12 cellular contexts compared by ENCODE assay signal in genomic region chr4:174857253-174857800, GRCh38. TPM values are rescaled to one million over a fixed set of nuclear protein-coding genes. Genes with fewer than 3 reads are reported as not detected.
"Had no signal": no experiment of that assay in that cellular context is flagged by ENCODE, and none has a peak within 500 bp of the region (broad histone marks: within the 10 kb centered on the region; RNA-seq: fewer than 3 reads in every experiment).

No MANE protein-coding gene starts in this region.

RNA-seq across cellular contexts. Expression of gene GLRA3, which starts 28.3 kb away (rescaled TPM):
- total RNA-seq: activated CD4-positive, alpha-beta memory T cell treated with anti-CD3 and anti-CD28 coated beads for 36 hours; activated naive CD4-positive, alpha-beta T cell treated with anti-CD3 and anti-CD28 coated beads for 36 hours; activated naive CD4-positive, alpha-beta T cell treated with anti-CD3 and anti-CD28 coated beads, Interleukin-2, amount 50 U/mL, for 72 hours; activated T-cell treated with anti-CD3 and anti-CD28 coated beads, Interleukin-2, amount 50 U/mL, for 4 hours; activated T-helper 1 cell treated with anti-CD3 and anti-CD28 coated beads, Interleukin-12 subunit alpha, Interleukin-12 subunit beta, Interleukin-2, Interleukin-4 antibody, amounts not matched to agents 30 ng/mL and 10 ng/mL and 1 ng/mL, durations not matched to agents 14 hours and 24 hours and 36 hours; astrocyte; cardiac septum; MCF 10A; Right ventricle myocardium inferior; SK-MEL-5; T-cell; T-helper 17 cell had no signal
